Comparison of ENCODE assay signal across 21 cellular contexts in genomic region chr17:7083592-7083991, GRCh38. TPM values are rescaled to one million over a fixed set of nuclear protein-coding genes. Genes with fewer than 3 reads are reported as not detected.
DNase-seq lines count a peak whose midpoint lies in the region; ATAC-seq and TF ChIP-seq lines count a peak whose summit lies in the region.
"Had no signal": no experiment of that assay in that cellular context is flagged by ENCODE, and none has a peak within 500 bp of the region (broad histone marks: within the 10 kb centered on the region; RNA-seq: fewer than 3 reads in every experiment).

No MANE protein-coding gene starts in this region.

- peaks cover 61% of the 10 kb centered on the region for H3K4me1 Mint-ChIP-seq in dendritic cell treated with granulocyte-macrophage colony-stimulating factor and Interleukin-4, amounts not matched to agents 40 ng/mL and 50 ng/mL, for 4 days (ENCODE audit: low read depth)

- DNase-seq in EH (ENCODE audit: low read depth) (peak; percentile 10), MG63 (peak; percentile 14), kidney tubule cell (ENCODE audit: low spot score) (peak; percentile 9), stomach (no peak), NCI-H1417 treated with DMSO at 0.1 percent for 48 hours (lab: John Stamatoyannopoulos, UW) (no peak), suprapubic skin (ENCODE audit: low spot score in 2 of 2) (no peak)
- DNase-seq: activated CD4-positive, alpha-beta T cell treated with anti-CD3 and anti-CD28 coated beads for 4 hours; CD8-positive, alpha-beta memory T cell; DND-41; left lung; NCI-H187; SHP77 treated with DMSO at 0.1 percent for 48 hours; stimulated activated naive CD8-positive, alpha-beta T cell treated with anti-CD3 and anti-CD28 coated beads, Interleukin-15, amount 100 ng/mL, for 72 hours had no signal

- H3K36me3 ChIP-seq in MG63 (no peaks in the 10 kb centered on the region), stomach (no peaks in the 10 kb centered on the region), suprapubic skin (no peaks in the 10 kb centered on the region)
- H3K36me3 ChIP-seq: cardiac muscle cell, left lung, neural progenitor cell, prostate gland had no signal

- H3K36me3 Mint-ChIP-seq in dendritic cell treated with granulocyte-macrophage colony-stimulating factor and Interleukin-4, amounts not matched to agents 40 ng/mL and 50 ng/mL, for 4 days (ENCODE audit: low read depth): peaks cover 22% of the 10 kb centered on the region
- H3K36me3 Mint-ChIP-seq: CD8-positive, alpha-beta memory T cell; IgD-negative memory B cell; neural progenitor cell; type B pancreatic cell had no signal

- no peaks in the 10 kb centered on the region for H3K9me3 ChIP-seq in MG63
- no peaks in the 10 kb centered on the region for H3K9me3 ChIP-seq in stomach
- H3K9me3 ChIP-seq in suprapubic skin: no peaks in the 10 kb centered on the region
- H3K9me3 ChIP-seq: left lung, prostate gland had no signal

- TF ChIP-seq EP300 in stomach (IDR thresholded peaks at IDR 0.05) (no peak), suprapubic skin (IDR thresholded peaks at IDR 0.05) (no peak)

- TF ChIP-seq POLR2A in stomach (IDR thresholded peaks at IDR 0.05): no peak
- no peak for TF ChIP-seq POLR2A in suprapubic skin (IDR thresholded peaks at IDR 0.05)

- H3K27me3 ChIP-seq in MG63 (no peaks in the 10 kb centered on the region), stomach (peaks cover 0 to 15% (median 0%) of the 10 kb centered on the region in 3 donors), suprapubic skin (peaks cover 2% of the 10 kb centered on the region)
- H3K27me3 ChIP-seq: cardiac muscle cell, left lung, neural progenitor cell had no signal

- H3K27ac ChIP-seq in stomach: no peak overlapping the region
- no peak overlapping the region for H3K27ac ChIP-seq in suprapubic skin
- H3K27ac ChIP-seq: cardiac muscle cell, left lung, neural progenitor cell, prostate gland had no signal

- no peaks in the 10 kb centered on the region for H3K27me3 Mint-ChIP-seq in dendritic cell treated with granulocyte-macrophage colony-stimulating factor and Interleukin-4, amounts not matched to agents 40 ng/mL and 50 ng/mL, for 4 days

- intact Hi-C loops in dendritic cell treated with granulocyte-macrophage colony-stimulating factor and Interleukin-4, amounts not matched to agents 40 ng/mL and 50 ng/mL, for 4 days (cut with micrococcal nuclease): no loop called here
- intact Hi-C loops in stomach (cut with DNase I; ENCODE audit: low total_unique reads): no loop called here

- H3K27ac Mint-ChIP-seq in dendritic cell treated with granulocyte-macrophage colony-stimulating factor and Interleukin-4, amounts not matched to agents 40 ng/mL and 50 ng/mL, for 4 days: peak overlapping the region; percentile 84
- H3K27ac Mint-ChIP-seq: neural progenitor cell; stimulated activated naive CD8-positive, alpha-beta T cell treated with anti-CD3 and anti-CD28 coated beads, Interleukin-15, amount 100 ng/mL, for 72 hours; type B pancreatic cell had no signal

- H3K4me1 ChIP-seq in stomach: peaks cover 0 to 6% (median 0%) of the 10 kb centered on the region in 4 donors
- peaks cover 3% of the 10 kb centered on the region for H3K4me1 ChIP-seq in suprapubic skin
- H3K4me1 ChIP-seq: neural progenitor cell, prostate gland had no signal

- H3K4me3 Mint-ChIP-seq in dendritic cell treated with granulocyte-macrophage colony-stimulating factor and Interleukin-4, amounts not matched to agents 40 ng/mL and 50 ng/mL, for 4 days: no peak overlapping the region
- H3K4me3 Mint-ChIP-seq: neural progenitor cell; stimulated activated naive CD8-positive, alpha-beta T cell treated with anti-CD3 and anti-CD28 coated beads, Interleukin-15, amount 100 ng/mL, for 72 hours; type B pancreatic cell had no signal

- ATAC-seq in GM18517 (IDR thresholded peaks at IDR 0.05; ENCODE audit: unreplicated experiment): no peak
- ATAC-seq: stimulated activated naive CD8-positive, alpha-beta T cell treated with anti-CD3 and anti-CD28 coated beads, Interleukin-15, amount 100 ng/mL, for 72 hours had no signal

- H3K9me3 Mint-ChIP-seq in dendritic cell treated with granulocyte-macrophage colony-stimulating factor and Interleukin-4, amounts not matched to agents 40 ng/mL and 50 ng/mL, for 4 days: no peaks in the 10 kb centered on the region
- H3K9me3 Mint-ChIP-seq: CD8-positive, alpha-beta memory T cell; IgD-negative memory B cell; stimulated activated naive CD8-positive, alpha-beta T cell treated with anti-CD3 and anti-CD28 coated beads, Interleukin-15, amount 100 ng/mL, for 72 hours; type B pancreatic cell had no signal

- H3K4me3 ChIP-seq in MG63 (no peak overlapping the region), stomach (no peak overlapping the region), suprapubic skin (no peak overlapping the region)
- H3K4me3 ChIP-seq: cardiac muscle cell, left lung, neural progenitor cell, prostate gland had no signal

- no peak for TF ChIP-seq CTCF in stomach (IDR thresholded peaks at IDR 0.05)
- TF ChIP-seq CTCF in suprapubic skin (IDR thresholded peaks at IDR 0.05): no peak

- WGBS in stomach, 5 donors: 76 to 80% (median 79%) methylated on average over 4 of the region's 4 CpGs
- 66% methylated on average over 4 of the region's 4 CpGs for WGBS in suprapubic skin

RNA-seq across cellular contexts. Expression of gene CLEC10A, which starts 3.5 kb away (rescaled TPM):
- total RNA-seq in MG63 (2014; rRNA removed; shearing (Covaris generic); ENCODE audit: low replicate concordance): not detected in 2 replicates
- 1 to 10 TPM in 2 of 5 donors, not detected in 3; 1.2 to 4.8 TPM for total RNA-seq in stomach
- polyA plus RNA-seq in stomach: 1 to 10 TPM in 2 of 3 donors, under 1 TPM in 1; 0.75 to 6.6 (median 2.2) TPM
- total RNA-seq in suprapubic skin: 1 to 10 TPM; 1.6 to 3.3 (median 1.7) TPM
- total RNA-seq: cardiac muscle cell, glomerular endothelial cell had no signal
- polyA plus RNA-seq: cardiac muscle cell; CD8-positive, alpha-beta memory T cell; IgD-negative memory B cell had no signal

RNA-seq across cellular contexts. Expression of gene ASGR2, which starts 31.0 kb away (rescaled TPM):
- total RNA-seq in MG63 (2014; rRNA removed; shearing (Covaris generic); ENCODE audit: low replicate concordance): not detected in 2 replicates
- total RNA-seq in stomach (1 to 10 TPM in 2 of 5 donors, not detected in 3; 1.4 to 2.2 TPM), suprapubic skin (10 to 100 TPM in 1 of 4 donors, 1 to 10 TPM in 3; 3.4 to 11.8 (median 6.8) TPM)
- under 1 TPM in 1 of 3 donors, not detected in 2; 0.73 TPM for polyA plus RNA-seq in stomach
- total RNA-seq: cardiac muscle cell; CD8-positive, alpha-beta memory T cell; glomerular endothelial cell had no signal
- polyA plus RNA-seq: CD8-positive, alpha-beta memory T cell had no signal

RNA-seq across cellular contexts. Expression of gene SLC16A11, which starts 39.7 kb away (rescaled TPM):
- not detected in 2 replicates for total RNA-seq in MG63 (2014; rRNA removed; shearing (Covaris generic); ENCODE audit: low replicate concordance)
- total RNA-seq in stomach (not detected), suprapubic skin (10 to 100 TPM in 1 of 4 donors, 1 to 10 TPM in 2, under 1 TPM in 1; 0.26 to 10.8 (median 5.5) TPM)
- 1 to 10 TPM in 2 of 3 donors, under 1 TPM in 1; 0.68 to 3.7 (median 2.3) TPM for polyA plus RNA-seq in stomach

RNA-seq across cellular contexts. Expression of gene SLC16A13, which starts 47.8 kb away (rescaled TPM):
- total RNA-seq in MG63 (2014; rRNA removed; shearing (Covaris generic); ENCODE audit: low replicate concordance): 0.96 and 1.1 TPM in 2 replicates
- 1 to 10 TPM in 1 of 5 donors, not detected in 4; 2.9 TPM for total RNA-seq in stomach
- polyA plus RNA-seq in stomach: 1 to 10 TPM in 1 of 3 donors, under 1 TPM in 1, not detected in 1; 0.56 to 1.4 TPM
- 1 to 10 TPM; 1.5 to 4.9 (median 3.7) TPM for total RNA-seq in suprapubic skin

Comparison
In these comparisons a context has a peak if more than half of its experiments do, and no peak if none do; other contexts are left out.
1. DNase-seq: peak in EH (single experiment), MG63 (single experiment) and kidney tubule cell (single experiment); none in stomach (single experiment), NCI-H1417 treated with DMSO at 0.1 percent for 48 hours (single experiment) and suprapubic skin (0 of 2).